20 cellular contexts compared by ENCODE assay signal in genomic region chr4:52202251-52202779, GRCh38.
"Had no signal": no experiment of that assay in that cellular context is flagged by ENCODE, and none has a peak within 500 bp of the region (broad histone marks: within the 10 kb centered on the region; RNA-seq: fewer than 3 reads in every experiment).

No MANE protein-coding gene starts in this region.

- H3K27me3 ChIP-seq: body of pancreas, neutrophil, tibial artery, uterus had no signal

- H3K36me3 ChIP-seq: neutrophil, tibial artery, uterus had no signal

- H3K9me3 ChIP-seq: body of pancreas, mucosa of descending colon, neutrophil, tibial artery, uterus had no signal

- ATAC-seq: activated CD8-positive, alpha-beta T cell treated with anti-CD3 and anti-CD28 coated beads for 36 hours; activated T-cell treated with anti-CD3 and anti-CD28 coated beads, Interleukin-2, amount 50 U/mL, for 4 hours; body of pancreas; mucosa of descending colon; naive thymus-derived CD4-positive, alpha-beta T cell; stimulated activated naive B cell treated with anti-CD40 and anti-IgM and Interleukin-4, amounts not matched to agents 10 μg/mL and 1 μg/mL and 100 μg/mL, for 72 hours; T-helper 17 cell had no signal

- H3K4me1 ChIP-seq: body of pancreas, uterus had no signal

- DNase-seq: activated B cell treated with CpG ODN at 0.5 μM for 24 hours; activated CD4-positive, alpha-beta T cell treated with anti-CD3 and anti-CD28 coated beads for 48 hours; activated CD8-positive, alpha-beta T cell treated with anti-CD3 and anti-CD28 coated beads for 36 hours; activated effector memory CD4-positive, alpha-beta T cell treated with Interleukin-2 at 50 U/mL for 16 hours; activated T-cell treated with anti-CD3 and anti-CD28 coated beads, Interleukin-2, amount 50 U/mL, for 4 hours; amniotic stem cell; body of pancreas; effector CD8-positive, alpha-beta T cell; foreskin melanocyte; mammary epithelial cell; mucosa of descending colon; naive thymus-derived CD4-positive, alpha-beta T cell; posterior cingulate gyrus; retina; stimulated activated CD4-positive, alpha-beta T cell treated with anti-CD3 and anti-CD28 coated beads, Interleukin-4, amount 100 ng/mL, for 1 hour; stimulated activated naive B cell treated with anti-CD40 and anti-IgM and Interleukin-4, amounts not matched to agents 10 μg/mL and 1 μg/mL and 100 μg/mL, for 72 hours; T-helper 17 cell; tibial artery; uterus had no signal

- H3K4me3 ChIP-seq: body of pancreas, mucosa of descending colon, tibial artery, uterus had no signal
